In genomic region chr2:38277245-38278119, GRCh38 we compare ENCODE assay signal across 12 cellular contexts.
DNase-seq lines count a peak whose midpoint lies in the region; ATAC-seq and TF ChIP-seq lines count a peak whose summit lies in the region.
"Had no signal": no experiment of that assay in that cellular context is flagged by ENCODE, and none has a peak within 500 bp of the region (broad histone marks: within the 10 kb centered on the region; RNA-seq: fewer than 3 reads in every experiment).

No MANE protein-coding gene starts in this region.

- TF ChIP-seq CTCF in WERI-Rb-1 (IDR thresholded peaks at IDR 0.05; ENCODE audit: low read depth, low read length) (no peak), upper lobe of right lung (IDR thresholded peaks at IDR 0.05) (no peak)

- H3K27me3 ChIP-seq in WERI-Rb-1 (ENCODE audit: insufficient read depth, low read depth, severe bottlenecking), result no peaks in the 10 kb centered on the region
- H3K27me3 ChIP-seq in upper lobe of right lung, result no peaks in the 10 kb centered on the region
- H3K27me3 ChIP-seq: heart left ventricle had no signal

- H3K36me3 ChIP-seq in WERI-Rb-1 (no peaks in the 10 kb centered on the region), upper lobe of right lung (no peaks in the 10 kb centered on the region)
- H3K36me3 ChIP-seq: heart left ventricle, thoracic aorta had no signal

- H3K4me1 ChIP-seq in upper lobe of right lung, result no peaks in the 10 kb centered on the region

- peak; percentile 13 for ATAC-seq in upper lobe of right lung
- ATAC-seq in GM21515 (IDR thresholded peaks at IDR 0.05; ENCODE audit: unreplicated experiment), result no peak
- ATAC-seq in GM21737 (IDR thresholded peaks at IDR 0.05; ENCODE audit: unreplicated experiment), result no peak
- ATAC-seq in sciatic nerve, result no peak
- ATAC-seq: heart left ventricle had no signal

- H3K9me3 ChIP-seq in WERI-Rb-1 (ENCODE audit: severe bottlenecking), result peaks cover 11% of the 10 kb centered on the region
- no peaks in the 10 kb centered on the region for H3K9me3 ChIP-seq in upper lobe of right lung
- H3K9me3 ChIP-seq: heart left ventricle, thoracic aorta had no signal

- intact Hi-C loops in upper lobe of right lung (cut with DNase I) (loop anchor here (10.0 kb wide), 1 partner anchor 293 kb away; no protein-coding TSS in a partner anchor), sciatic nerve (cut with DNase I) (loop anchor here (10.0 kb wide), 1 partner anchor 293 kb away; no protein-coding TSS in a partner anchor)

- H3K27ac ChIP-seq in WERI-Rb-1, result peak overlapping the region; percentile 21; the same call in 1 of the 2 replicates
- H3K27ac ChIP-seq in upper lobe of right lung, result peak overlapping the region; percentile 63
- H3K27ac ChIP-seq: heart left ventricle, thoracic aorta had no signal

- H3K4me3 ChIP-seq in WERI-Rb-1 (ENCODE audit: low read depth, low read length) (no peak overlapping the region), upper lobe of right lung (no peak overlapping the region)
- H3K4me3 ChIP-seq: heart left ventricle, thoracic aorta had no signal

- DNase-seq in NCI-H510A treated with DMSO at 0.1 percent for 48 hours (lab: John Stamatoyannopoulos, UW) (peak; percentile 11), NCI-H510A (lab: John Stamatoyannopoulos, UW) (no peak), WERI-Rb-1 (no peak), iris pigment epithelial cell (ENCODE audit: low read depth) (peak; percentile 90), upper lobe of right lung (no peak), sciatic nerve (ENCODE audit: low spot score) (no peak)
- DNase-seq: heart left ventricle, NCI-H345, SHP77 treated with DMSO at 0.1 percent for 48 hours had no signal

Comparison
In these comparisons a context has a peak if more than half of its experiments do, and no peak if none do; other contexts are left out.
1. DNase-seq: peak in NCI-H510A treated with DMSO at 0.1 percent for 48 hours (single experiment) and iris pigment epithelial cell (single experiment); none in NCI-H510A (single experiment), WERI-Rb-1 (single experiment), upper lobe of right lung (single experiment) and sciatic nerve (single experiment).